ENCODE assay signal across 10 cellular contexts in genomic region chr3:50345008-50345407, GRCh38. TPM values are rescaled to one million over a fixed set of nuclear protein-coding genes. Genes with fewer than 3 reads are reported as not detected.
A peak's percentile ranks its signal among the peaks of the same experiment; 100 is the strongest.
DNase-seq lines count a peak whose midpoint lies in the region; ATAC-seq, FAIRE-seq and TF ChIP-seq lines count a peak whose summit lies in the region.
"Had no signal": no experiment of that assay in that cellular context is flagged by ENCODE, and none has a peak within 500 bp of the region (broad histone marks: within the 10 kb centered on the region; RNA-seq: fewer than 3 reads in every experiment).

No MANE protein-coding gene starts in this region.

- no peak for DNase-seq in AG04450 (ENCODE audit: low read depth, low spot score)
- no peak for DNase-seq in naive thymus-derived CD8-positive, alpha-beta T cell
- no peak for DNase-seq in NCI-H2196 treated with DMSO at 0.1 percent for 48 hours (lab: John Stamatoyannopoulos, UW; ENCODE audit: unreplicated experiment)
- DNase-seq in pancreas = no peak
- DNase-seq: NCI-H524 treated with DMSO at 0.1 percent for 48 hours had no signal

- H3K27ac Mint-ChIP-seq in dendritic cell treated with granulocyte-macrophage colony-stimulating factor and Interleukin-4, amounts not matched to agents 40 ng/mL and 50 ng/mL, for 4 days = peak overlapping the region; percentile 85
- peak overlapping the region in 1 of 10 donors; percentile 21 for H3K27ac Mint-ChIP-seq in naive thymus-derived CD8-positive, alpha-beta T cell
- H3K27ac Mint-ChIP-seq: activated naive CD4-positive, alpha-beta T cell treated with anti-CD3 and anti-CD28 coated beads, Interleukin-2, amount 50 U/mL, for 24 hours had no signal

- POLR2A ChIA-PET in AG04450 (lab: Yijun Ruan, JAX) = interaction anchor here (0.7 kb wide), 1 partner anchor 11 kb away, joined by 4 read pairs; no protein-coding TSS in a partner anchor
- POLR2A ChIA-PET in naive thymus-derived CD8-positive, alpha-beta T cell (lab: Charles Lee) = interaction anchor here (0.6 to 14.5 kb wide), 9 partner anchors 7 to 398 kb away, joined by 3 to 318 read pairs (median 4); partner anchors contain the start of genes CISH, CYB561D2, HYAL3 and NAA80

- no peak overlapping the region for H3K27ac ChIP-seq in AG04450 (ENCODE audit: low read depth, low read length)
- no peak overlapping the region for H3K27ac ChIP-seq in HUES6 (ENCODE audit: low read depth, low read length)
- H3K27ac ChIP-seq in pancreas = no peak overlapping the region

- intact Hi-C loops in dendritic cell treated with granulocyte-macrophage colony-stimulating factor and Interleukin-4, amounts not matched to agents 40 ng/mL and 50 ng/mL, for 4 days (cut with micrococcal nuclease) = loop anchor here (5.0 kb wide), 2 partner anchors 92 to 267 kb away; partner anchors contain the start of gene CISH
- intact Hi-C loops in pancreas (cut with DNase I) = loop anchor here in 2 of 3 donors (5.0 to 10.0 kb wide), 2 partner anchors 197 to 210 kb away; no protein-coding TSS in a partner anchor

- H3K27me3 ChIP-seq in AG04450 (ENCODE audit: control insufficient read depth, insufficient read depth, low read length) (no peaks in the 10 kb centered on the region), HUES6 (ENCODE audit: control insufficient read depth, insufficient read depth, low read length) (peaks cover 52% of the 10 kb centered on the region), pancreas (no peaks in the 10 kb centered on the region)

- H3K9me3 ChIP-seq in AG04450 (ENCODE audit: control insufficient read depth, insufficient read depth, low read length) (no peaks in the 10 kb centered on the region), HUES6 (ENCODE audit: control insufficient read depth, insufficient read depth, low read depth, low read length) (no peaks in the 10 kb centered on the region), pancreas (no peaks in the 10 kb centered on the region)

- CTCF ChIA-PET in AG04450 (lab: Charles Lee) = interaction anchor here (6.6 to 6.7 kb wide), 2 partner anchors 198 to 205 kb away, joined by 53 to 76 read pairs; no protein-coding TSS in a partner anchor

- peak overlapping the region; percentile 88 for H3K4me3 Mint-ChIP-seq in dendritic cell treated with granulocyte-macrophage colony-stimulating factor and Interleukin-4, amounts not matched to agents 40 ng/mL and 50 ng/mL, for 4 days
- H3K4me3 Mint-ChIP-seq in naive thymus-derived CD8-positive, alpha-beta T cell = peak overlapping the region in 7 of 10 donors; percentile 11 to 82 (median 63)

- no peaks in the 10 kb centered on the region for H3K9me3 Mint-ChIP-seq in dendritic cell treated with granulocyte-macrophage colony-stimulating factor and Interleukin-4, amounts not matched to agents 40 ng/mL and 50 ng/mL, for 4 days
- no peaks in the 10 kb centered on the region for H3K9me3 Mint-ChIP-seq in naive thymus-derived CD8-positive, alpha-beta T cell
- H3K9me3 Mint-ChIP-seq: activated naive CD4-positive, alpha-beta T cell treated with anti-CD3 and anti-CD28 coated beads, Interleukin-2, amount 50 U/mL, for 24 hours had no signal

- H3K36me3 ChIP-seq in HUES6 (ENCODE audit: control insufficient read depth, insufficient read depth, low read length) (peaks cover 12% of the 10 kb centered on the region), pancreas (peaks cover 0 to 9% (median 0%) of the 10 kb centered on the region in 3 donors)

- peaks cover 82% of the 10 kb centered on the region for H3K4me1 Mint-ChIP-seq in dendritic cell treated with granulocyte-macrophage colony-stimulating factor and Interleukin-4, amounts not matched to agents 40 ng/mL and 50 ng/mL, for 4 days (ENCODE audit: low read depth)
- peaks cover 20 to 76% (median 70%) of the 10 kb centered on the region in 4 donors for H3K4me1 Mint-ChIP-seq in naive thymus-derived CD8-positive, alpha-beta T cell

- WGBS in pancreas, 2 donors = 75 to 86% methylated on average over 8 of the region's 8 CpGs

- no peak for ATAC-seq in naive thymus-derived CD8-positive, alpha-beta T cell
- ATAC-seq in GM18867 (IDR thresholded peaks at IDR 0.05; ENCODE audit: unreplicated experiment) = no peak
- no peak for ATAC-seq in GM21576 (IDR thresholded peaks at IDR 0.05; ENCODE audit: unreplicated experiment)
- no peak for ATAC-seq in pancreas

- H3K4me1 ChIP-seq in HUES6 (ENCODE audit: control insufficient read depth, insufficient read depth, low read length) (peaks cover 13% of the 10 kb centered on the region), pancreas (peaks cover 0 to 12% (median 7%) of the 10 kb centered on the region in 3 donors)

- H3K4me3 ChIP-seq in AG04450 (ENCODE audit: low read depth, low read length) = peak overlapping the region; percentile 60
- peak overlapping the region; percentile 59 for H3K4me3 ChIP-seq in HUES6 (ENCODE audit: low read depth, low read length)
- H3K4me3 ChIP-seq in pancreas = peak overlapping the region in 2 of 4 donors; percentile 14 to 27

- H3K36me3 Mint-ChIP-seq in dendritic cell treated with granulocyte-macrophage colony-stimulating factor and Interleukin-4, amounts not matched to agents 40 ng/mL and 50 ng/mL, for 4 days (ENCODE audit: low read depth) = peaks cover 28% of the 10 kb centered on the region
- peaks cover 0 to 17% (median 4%) of the 10 kb centered on the region in 3 donors for H3K36me3 Mint-ChIP-seq in naive thymus-derived CD8-positive, alpha-beta T cell
- H3K36me3 Mint-ChIP-seq: activated naive CD4-positive, alpha-beta T cell treated with anti-CD3 and anti-CD28 coated beads, Interleukin-2, amount 50 U/mL, for 24 hours had no signal

- no peak overlapping the region for H3K9ac ChIP-seq in HUES6 (ENCODE audit: low read length)

- no peak for FAIRE-seq in pancreas (lab: Jason Lieb, UNC)

- TF ChIP-seq CTCF in AG04450 (IDR thresholded peaks at IDR 0.05; ENCODE audit: low read depth, low read length) (no peak), pancreas (IDR thresholded peaks at IDR 0.05) (no peak)

- H3K27me3 Mint-ChIP-seq in dendritic cell treated with granulocyte-macrophage colony-stimulating factor and Interleukin-4, amounts not matched to agents 40 ng/mL and 50 ng/mL, for 4 days = no peaks in the 10 kb centered on the region
- no peaks in the 10 kb centered on the region for H3K27me3 Mint-ChIP-seq in naive thymus-derived CD8-positive, alpha-beta T cell
- H3K27me3 Mint-ChIP-seq: activated naive CD4-positive, alpha-beta T cell treated with anti-CD3 and anti-CD28 coated beads, Interleukin-2, amount 50 U/mL, for 24 hours had no signal

RNA-seq across cellular contexts. Expression of gene ZMYND10, which starts 0.5 kb away (rescaled TPM):
- polyA plus RNA-seq in AG04450 (2011; rRNA removed) (0.87 and 1.1 TPM in 2 replicates), pancreas (1 to 10 TPM; 5.1 to 8.3 TPM)
- 1.7 and 2.0 TPM in 2 replicates for polyA minus RNA-seq in AG04450 (2011; rRNA and poly(A)+ RNA removed)
- 1 to 10 TPM; 3.6 to 4.0 TPM for total RNA-seq in naive thymus-derived CD8-positive, alpha-beta T cell
- polyA plus RNA-seq in naive thymus-derived CD8-positive, alpha-beta T cell = not detected
- 1 to 10 TPM in 3 of 6 donors, under 1 TPM in 3; 0.35 to 1.3 (median 1.1) TPM for total RNA-seq in pancreas

RNA-seq across cellular contexts. Expression of gene RASSF1, which starts 4.4 kb away (rescaled TPM):
- 25.1 and 26.5 TPM in 2 replicates for polyA plus RNA-seq in AG04450 (2011; rRNA removed)
- polyA minus RNA-seq in AG04450 (2011; rRNA and poly(A)+ RNA removed) = 10.8 and 13.7 TPM in 2 replicates
- total RNA-seq in naive thymus-derived CD8-positive, alpha-beta T cell = 10 to 100 TPM; 67.3 to 70.8 TPM
- polyA plus RNA-seq in naive thymus-derived CD8-positive, alpha-beta T cell = 10 to 100 TPM; 50.8 to 87.6 (median 68.1) TPM
- total RNA-seq in pancreas = 10 to 100 TPM; 10.3 to 23.0 (median 12.2) TPM
- 10 to 100 TPM; 17.5 to 29.5 TPM for polyA plus RNA-seq in pancreas

RNA-seq across cellular contexts. Expression of gene NPRL2, which starts 5.6 kb away (rescaled TPM):
- polyA plus RNA-seq in AG04450 (2011; rRNA removed) (25.6 and 30.2 TPM in 2 replicates), pancreas (10 to 100 TPM; 40.9 to 41.8 TPM)
- 23.7 and 34.8 TPM in 2 replicates for polyA minus RNA-seq in AG04450 (2011; rRNA and poly(A)+ RNA removed)
- total RNA-seq in naive thymus-derived CD8-positive, alpha-beta T cell = 10 to 100 TPM; 52.8 to 63.8 TPM
- 10 to 100 TPM; 36.2 to 45.3 (median 36.4) TPM for polyA plus RNA-seq in naive thymus-derived CD8-positive, alpha-beta T cell
- 10 to 100 TPM; 17.1 to 29.2 (median 18.6) TPM for total RNA-seq in pancreas

RNA-seq across cellular contexts. Expression of gene CYB561D2, which starts 5.7 kb away (rescaled TPM):
- polyA plus RNA-seq in AG04450 (2011; rRNA removed) (14.5 and 19.7 TPM in 2 replicates), pancreas (10 to 100 TPM; 15.3 to 30.4 TPM)
- 10.0 and 12.8 TPM in 2 replicates for polyA minus RNA-seq in AG04450 (2011; rRNA and poly(A)+ RNA removed)
- 10 to 100 TPM; 29.7 to 34.5 TPM for total RNA-seq in naive thymus-derived CD8-positive, alpha-beta T cell
- polyA plus RNA-seq in naive thymus-derived CD8-positive, alpha-beta T cell = 10 to 100 TPM; 45.5 to 48.2 (median 47.7) TPM
- total RNA-seq in pancreas = 10 to 100 TPM in 4 of 6 donors, 1 to 10 TPM in 2; 8.6 to 14.2 (median 12.8) TPM

RNA-seq across cellular contexts. Expression of gene TMEM115, which starts 14.3 kb away (rescaled TPM):
- 26.6 and 38.1 TPM in 2 replicates for polyA plus RNA-seq in AG04450 (2011; rRNA removed)
- polyA minus RNA-seq in AG04450 (2011; rRNA and poly(A)+ RNA removed) = 35.3 and 54.0 TPM in 2 replicates
- total RNA-seq in naive thymus-derived CD8-positive, alpha-beta T cell = 10 to 100 TPM; 28.7 to 29.8 TPM
- polyA plus RNA-seq in naive thymus-derived CD8-positive, alpha-beta T cell = 10 to 100 TPM; 15.2 to 29.2 (median 20.3) TPM
- total RNA-seq in pancreas = 10 to 100 TPM; 13.8 to 22.3 (median 16.1) TPM
- polyA plus RNA-seq in pancreas = 10 to 100 TPM; 25.0 to 29.2 TPM
